In genomic region chr6:99393366-99393697, GRCh38 we compare ENCODE assay signal across 8 cellular contexts. TPM values are rescaled to one million over a fixed set of nuclear protein-coding genes. Genes with fewer than 3 reads are reported as not detected.
DNase-seq lines count a peak whose midpoint lies in the region; ATAC-seq and TF ChIP-seq lines count a peak whose summit lies in the region.

No MANE protein-coding gene starts in this region.

- H3K4me1 ChIP-seq in RWPE2 (ENCODE audit: insufficient read depth, poor library complexity, severe bottlenecking), result peaks cover 2% of the 10 kb centered on the region

- H3K36me3 ChIP-seq in RWPE2 (ENCODE audit: low read depth), result peaks cover 8% of the 10 kb centered on the region

- no peak for TF ChIP-seq CTCF in RWPE2 (IDR thresholded peaks at IDR 0.05; ENCODE audit: poor library complexity, severe bottlenecking)
- TF ChIP-seq CTCF in fibroblast of the aortic adventitia (IDR thresholded peaks at IDR 0.05; ENCODE audit: insufficient read depth, low read length), result no peak
- no peak for TF ChIP-seq CTCF in omental fat pad (IDR thresholded peaks at IDR 0.05)

- H3K27me3 ChIP-seq in RWPE2 (ENCODE audit: insufficient read depth, poor library complexity, severe bottlenecking), result no peaks in the 10 kb centered on the region

- H3K9me3 ChIP-seq in RWPE2 (ENCODE audit: severe bottlenecking), result no peaks in the 10 kb centered on the region

- peak overlapping the region; percentile 73 for H3K4me3 ChIP-seq in RWPE2 (ENCODE audit: severe bottlenecking)
- peak overlapping the region; percentile 84 for H3K4me3 ChIP-seq in fibroblast of the aortic adventitia (ENCODE audit: low read depth, low read length)

- ATAC-seq in GM18868 (IDR thresholded peaks at IDR 0.05; ENCODE audit: unreplicated experiment) (peak; percentile 13), HG02642 (IDR thresholded peaks at IDR 0.05; ENCODE audit: poor library complexity, unreplicated experiment) (peak; percentile 16), RWPE2 (ENCODE audit: low read depth) (peak; percentile 35), sciatic nerve (peak; percentile 27), HG03039 (IDR thresholded peaks at IDR 0.05; ENCODE audit: unreplicated experiment) (no peak), omental fat pad (ENCODE audit: low FRiP score) (no peak)

- peak overlapping the region; percentile 63 for H3K27ac ChIP-seq in RWPE2 (ENCODE audit: poor library complexity, severe bottlenecking)

- intact Hi-C loops in sciatic nerve (cut with DNase I), result no loop called here

- DNase-seq in RWPE2 (ENCODE audit: low spot score), result no peak
- DNase-seq in fibroblast of the aortic adventitia (ENCODE audit: low read depth), result no peak
- no peak for DNase-seq in sciatic nerve (ENCODE audit: low spot score)
- DNase-seq in NCI-H2029 treated with DMSO at 0.1 percent for 48 hours (lab: John Stamatoyannopoulos, UW), result no peak
- DNase-seq in omental fat pad (ENCODE audit: low spot score), result no peak

RNA-seq across cellular contexts. Expression of gene COQ3, which starts 0.7 kb away (rescaled TPM):
- total RNA-seq in fibroblast of the aortic adventitia (ENCODE audit: low replicate concordance) (6.3 and 8.9 TPM in 2 replicates), sciatic nerve (5.3 TPM), omental fat pad (1 to 10 TPM; 1.2 to 4.5 (median 4.0) TPM)

RNA-seq across cellular contexts. Expression of gene PNISR, which starts 31.8 kb away (rescaled TPM):
- total RNA-seq in fibroblast of the aortic adventitia (ENCODE audit: low replicate concordance) (60.4 and 69.4 TPM in 2 replicates), sciatic nerve (199 TPM), omental fat pad (100 to 1,000 TPM in 2 of 4 donors, 10 to 100 TPM in 2; 94.9 to 186 (median 98.0) TPM)

RNA-seq across cellular contexts. Expression of gene FAXC, which starts 43.9 kb away (rescaled TPM):
- total RNA-seq in fibroblast of the aortic adventitia (ENCODE audit: low replicate concordance) (0.08 and 0.54 TPM in 2 replicates), sciatic nerve (0.49 TPM), omental fat pad (1 to 10 TPM in 1 of 4 donors, under 1 TPM in 3; 0.16 to 1.7 (median 0.56) TPM)

Comparison
In these comparisons a context has a peak if more than half of its experiments do, and no peak if none do; other contexts are left out.
1. ATAC-seq: peak in GM18868 (single experiment), HG02642 (single experiment), RWPE2 (single experiment) and sciatic nerve (single experiment); none in HG03039 (single experiment) and omental fat pad (single experiment).